ENCODE assay signal across 1 cellular context in genomic region chr7:49769285-49769857, GRCh38.
TF ChIP-seq lines count a peak whose summit lies in the region.

No MANE protein-coding gene starts in this region.

TF ChIP-seq in GM12878, 131 proteins besides CTCF, POLR2A, EP300 and RAD21 (continued from another document):
- TF ChIP-seq EED (IDR thresholded peaks at IDR 0.05; ENCODE audit: low read depth) = no peak
- 0 out of 2 replicates have a peak, but pooled peaks have one; percentile 20 for TF ChIP-seq MLLT1 (IDR thresholded peaks at IDR 0.05)
- TF ChIP-seq CHD1 (IDR thresholded peaks at IDR 0.05; ENCODE audit: low read depth, low read length) = no peak
- no peak for TF ChIP-seq DPF2 (IDR thresholded peaks at IDR 0.05)
- 0 out of 2 replicates have a peak, but pooled peaks have one; percentile 56 for TF ChIP-seq YBX1 (IDR thresholded peaks at IDR 0.05)
- peak; percentile 15 to 36; a peak in 2 of 4 replicates for TF ChIP-seq IKZF2 (IDR thresholded peaks at IDR 0.05)
- peak; percentile 61; the same call in 1 of the 2 replicates for TF ChIP-seq HDGF (IDR thresholded peaks at IDR 0.05)
- TF ChIP-seq MTA3 (IDR thresholded peaks at IDR 0.05; ENCODE audit: borderline replicate concordance, low read length) = no peak
- no peak for TF ChIP-seq MAX (IDR thresholded peaks at IDR 0.05; ENCODE audit: low read depth, low read length)
- TF ChIP-seq NR2C2 (IDR thresholded peaks at IDR 0.05; ENCODE audit: borderline replicate concordance, control insufficient read depth, insufficient read length, low read depth) = no peak
- TF ChIP-seq CHD2 (IDR thresholded peaks at IDR 0.05; ENCODE audit: borderline replicate concordance, low read depth, low read length) = no peak
